Comparison of ENCODE assay signal across 15 cellular contexts in the genomic region with DNA sequence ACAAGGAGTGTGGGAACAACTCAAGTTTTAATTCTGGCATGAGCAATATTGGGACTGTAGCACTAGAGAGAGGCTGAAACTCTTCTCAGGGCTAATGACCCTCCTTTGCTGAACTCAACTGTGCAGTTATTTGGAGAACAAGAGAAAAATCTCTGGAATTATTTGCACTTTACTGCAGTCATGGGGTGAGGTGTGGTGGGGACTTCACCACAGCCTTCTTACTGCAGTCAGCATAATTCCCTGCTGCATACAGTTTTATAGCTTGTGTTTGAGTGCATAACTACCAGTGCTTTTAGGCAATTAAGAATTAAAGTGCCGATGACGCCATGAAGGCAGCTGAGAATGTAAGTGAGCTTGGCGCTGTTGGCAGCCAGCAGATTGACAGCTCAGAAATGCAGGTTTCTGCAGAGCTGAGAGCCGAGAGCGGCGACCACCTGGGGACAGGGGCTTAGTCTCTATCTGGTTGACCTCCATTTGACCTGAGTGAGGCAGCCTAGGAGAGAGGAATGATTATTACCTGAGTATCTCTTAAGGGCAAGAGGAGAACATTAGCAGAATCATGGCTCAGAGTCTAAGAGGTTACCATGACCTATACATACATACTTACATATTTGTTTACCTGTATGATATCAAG.
A peak's percentile ranks its signal among the peaks of the same experiment; 100 is the strongest.
DNase-seq lines count a peak whose midpoint lies in the region; ATAC-seq, FAIRE-seq and TF ChIP-seq lines count a peak whose summit lies in the region.
"Had no signal": no experiment of that assay in that cellular context is flagged by ENCODE, and none has a peak within 500 bp of the region (broad histone marks: within the 10 kb centered on the region; RNA-seq: fewer than 3 reads in every experiment).

No MANE protein-coding gene starts in this region.

- H3K4me1 Mint-ChIP-seq in naive thymus-derived CD4-positive, alpha-beta T cell: no peaks in the 10 kb centered on the region
- H3K4me1 Mint-ChIP-seq: IgD-negative memory B cell had no signal

- H3K4me3 Mint-ChIP-seq in naive thymus-derived CD4-positive, alpha-beta T cell: no peak overlapping the region

- no peak overlapping the region for H4K91ac ChIP-seq in H1 (replicated peaks; ENCODE audit: insufficient read length, low read length)

- H3K9ac ChIP-seq in H1 (replicated peaks in 1 of 4; ENCODE audit: extremely low read depth in 1 of 4, low read depth in 3 of 4, low read length in 3 of 4): no peak overlapping the region

- H2BK12ac ChIP-seq in H1 (ENCODE audit: low read depth, low read length): no peak overlapping the region

- no peak overlapping the region for H3K4me3 ChIP-seq in H1 (ENCODE audit: extremely low read depth in 1 of 4, insufficient read depth in 2 of 4, low read depth in 3 of 4, low read length in 4 of 4)
- H3K4me3 ChIP-seq in naive thymus-derived CD4-positive, alpha-beta T cell (ENCODE audit: low read length): no peak overlapping the region
- H3K4me3 ChIP-seq in heart left ventricle: no peak overlapping the region
- H3K4me3 ChIP-seq: SJCRH30 had no signal

- POLR2A ChIA-PET in H1 (lab: Charles Lee; ENCODE audit: partially characterized antibody): no interaction called here
- POLR2A ChIA-PET in naive thymus-derived CD4-positive, alpha-beta T cell (lab: Charles Lee): no interaction called here

- no peak overlapping the region for H3K18ac ChIP-seq in H1 (ENCODE audit: extremely low read depth, low read length)

- peaks cover 0 to 22% (median 6%) of the 10 kb centered on the region in 11 donors for H3K9me3 Mint-ChIP-seq in naive thymus-derived CD4-positive, alpha-beta T cell

- H3K4ac ChIP-seq in H1 (replicated peaks; ENCODE audit: insufficient read length, low read depth, low read length): no peak overlapping the region

- peak; percentile 90 for DNase-seq in DMS79 (lab: John Stamatoyannopoulos, UW)
- DNase-seq in NCI-H1417 (lab: John Stamatoyannopoulos, UW): peak; percentile 79 to 96 (median 89)
- peak; percentile 59 for DNase-seq in NCI-H2227 (lab: John Stamatoyannopoulos, UW; ENCODE audit: unreplicated experiment)
- no peak for DNase-seq in H1 (ENCODE audit: low read depth in 1 of 2, low spot score in 2 of 2)
- no peak for DNase-seq in naive thymus-derived CD4-positive, alpha-beta T cell
- DNase-seq in heart left ventricle: no peak
- no peak for DNase-seq in putamen (ENCODE audit: low spot score)
- DNase-seq in kidney glomerular epithelial cell (lab: John Stamatoyannopoulos, UW): no peak
- DNase-seq: AML-193, Calu3, HCEC 1CT, NCI-H446 treated with DMSO at 0.1 percent for 48 hours, SJCRH30 had no signal

- intact Hi-C loops in naive thymus-derived CD4-positive, alpha-beta T cell (cut with micrococcal nuclease): no loop called here
- intact Hi-C loops in heart left ventricle (cut with DNase I): no loop called here

- no peaks in the 10 kb centered on the region; the same call in 1 of the 2 replicates for H3K79me1 ChIP-seq in H1 (ENCODE audit: low read depth, low read length)

- H3K4me2 ChIP-seq in H1 (ENCODE audit: insufficient read depth in 1 of 2, low read depth in 2 of 2, low read length in 2 of 2): no peak overlapping the region

- H2BK20ac ChIP-seq in H1 (ENCODE audit: low read length): no peak overlapping the region

- H2BK5ac ChIP-seq in H1 (ENCODE audit: low read depth, low read length): no peak overlapping the region

- H2BK120ac ChIP-seq in H1 (replicated peaks; ENCODE audit: low read depth, low read length): no peak overlapping the region

- H3K36me3 ChIP-seq in H1 (ENCODE audit: control insufficient read depth in 2 of 4, insufficient read depth in 4 of 4, low read length in 3 of 4) (no peaks in the 10 kb centered on the region), heart left ventricle (no peaks in the 10 kb centered on the region)
- H3K36me3 ChIP-seq in naive thymus-derived CD4-positive, alpha-beta T cell (ENCODE audit: control insufficient read depth in 2 of 3, insufficient read depth in 3 of 3, low read length in 3 of 3): no peaks in the 10 kb centered on the region
- H3K36me3 ChIP-seq: SJCRH30 had no signal

- H4K20me1 ChIP-seq in H1 (replicated peaks in 1 of 2; ENCODE audit: control insufficient read depth in 1 of 2, insufficient read depth in 2 of 2, low read length in 2 of 2): no peaks in the 10 kb centered on the region

- no peak overlapping the region for H2AK5ac ChIP-seq in H1 (ENCODE audit: low read depth, low read length)

- H3K27ac Mint-ChIP-seq in naive thymus-derived CD4-positive, alpha-beta T cell: no peak overlapping the region
- H3K27ac Mint-ChIP-seq: IgD-negative memory B cell had no signal

- no peak overlapping the region for H4K8ac ChIP-seq in H1 (ENCODE audit: extremely low read depth, insufficient read depth, low read length)

- H3K23me2 ChIP-seq in H1 (ENCODE audit: low read depth, low read length): no peaks in the 10 kb centered on the region

- TF ChIP-seq POLR2A in H1 (IDR thresholded peaks at IDR 0.05; ENCODE audit: control extremely low read depth in 1 of 2, low read depth in 2 of 2, low read length in 2 of 2) (no peak), heart left ventricle (IDR thresholded peaks at IDR 0.05) (no peak)

- H3K27me3 Mint-ChIP-seq in naive thymus-derived CD4-positive, alpha-beta T cell: no peaks in the 10 kb centered on the region
- H3K27me3 Mint-ChIP-seq: IgD-negative memory B cell had no signal

- CTCF ChIA-PET in H1 (lab: Charles Lee; ENCODE audit: partially characterized antibody): interaction anchor here (0.6 to 5.6 kb wide), 4 partner anchors 14 to 202 kb away, joined by 3 to 41 read pairs (median 4); no protein-coding TSS in a partner anchor
- CTCF ChIA-PET in naive thymus-derived CD4-positive, alpha-beta T cell (lab: Charles Lee): no interaction called here

- no peak overlapping the region for H2AFZ ChIP-seq in H1 (ENCODE audit: low read length)

- no peaks in the 10 kb centered on the region for H3K36me3 Mint-ChIP-seq in naive thymus-derived CD4-positive, alpha-beta T cell

- 88% methylated on average over 6 of the region's 6 CpGs; no CpG with 5 or more reads in 1 of the 2 experiments for whole genome bisulfite sequencing in H1 (ENCODE audit: extremely low coverage in 1 of 2, insufficient coverage in 1 of 2, insufficient read length in 1 of 2, insufficient replicate concordance in 2 of 2, low coverage in 1 of 2, low lambda C conversion rate in 2 of 2, missing lambda C conversion rate in 1 of 2), 2 experiments
- 45 to 62% (median 53%) methylated on average over 6 of the region's 6 CpGs for WGBS in heart left ventricle, 4 donors

- no peak overlapping the region for H3K56ac ChIP-seq in H1 (replicated peaks; ENCODE audit: insufficient read length, low read depth, low read length)

- H3K27me3 ChIP-seq in H1 (replicated peaks in 1 of 4; ENCODE audit: control insufficient read depth in 3 of 4, extremely low read depth in 1 of 4, insufficient read depth in 3 of 4, low read length in 3 of 4) (no peaks in the 10 kb centered on the region), heart left ventricle (peaks cover 0 to 7% (median 0%) of the 10 kb centered on the region in 9 donors)
- no peaks in the 10 kb centered on the region for H3K27me3 ChIP-seq in naive thymus-derived CD4-positive, alpha-beta T cell (ENCODE audit: control insufficient read depth in 2 of 2, insufficient read depth in 2 of 2, low read length in 2 of 2)
- H3K27me3 ChIP-seq: SJCRH30 had no signal

- H2BK15ac ChIP-seq in H1 (ENCODE audit: low read length): no peak overlapping the region

- peak; percentile 13 for FAIRE-seq in H1 (lab: Jason Lieb, UNC)

- no peak for TF ChIP-seq CTCF in H1 (IDR thresholded peaks at IDR 0.05; ENCODE audit: control extremely low read depth in 1 of 3, insufficient read depth in 1 of 3, low read depth in 1 of 3, low read length in 3 of 3)
- TF ChIP-seq CTCF in heart left ventricle (IDR thresholded peaks at IDR 0.05): no peak

- H3K79me2 ChIP-seq in H1 (ENCODE audit: control insufficient read depth in 1 of 2, insufficient read depth in 2 of 2, low read length in 2 of 2): no peaks in the 10 kb centered on the region

- no peak for TF ChIP-seq EP300 in H1 (IDR thresholded peaks at IDR 0.05; ENCODE audit: borderline replicate concordance in 1 of 2, low read depth in 2 of 2, low read length in 2 of 2)

- H4K5ac ChIP-seq in H1 (ENCODE audit: insufficient read length, low read depth, low read length): no peak overlapping the region

- no peak overlapping the region for H3K27ac ChIP-seq in H1 (ENCODE audit: low read depth, low read length)
- H3K27ac ChIP-seq in naive thymus-derived CD4-positive, alpha-beta T cell (ENCODE audit: low read depth, low read length): no peak overlapping the region
- H3K27ac ChIP-seq in heart left ventricle: no peak overlapping the region
- H3K27ac ChIP-seq: RWPE1, SJCRH30 had no signal

- no peak for TF ChIP-seq RAD21 in H1 (IDR thresholded peaks at IDR 0.05 in 1 of 2, conservative IDR thresholded peaks at IDR 0.05 in 1 of 2; ENCODE audit: low read depth in 2 of 2, low read length in 2 of 2)

- no peak overlapping the region for H3K23ac ChIP-seq in H1 (ENCODE audit: insufficient read length)

- H3K14ac ChIP-seq in H1 (ENCODE audit: insufficient read length): no peak overlapping the region

- H3K9me3 ChIP-seq in H1 (ENCODE audit: insufficient read depth in 2 of 2, low read depth in 1 of 2, low read length in 1 of 2) (no peaks in the 10 kb centered on the region), heart left ventricle (peaks cover 0 to 6% (median 0%) of the 10 kb centered on the region in 12 donors)
- no peaks in the 10 kb centered on the region for H3K9me3 ChIP-seq in naive thymus-derived CD4-positive, alpha-beta T cell (ENCODE audit: control insufficient read depth in 2 of 3, low read length in 3 of 3)
- H3K9me3 ChIP-seq: SJCRH30 had no signal

- no peak for ATAC-seq in naive thymus-derived CD4-positive, alpha-beta T cell
- no peak for ATAC-seq in heart left ventricle

- H3K4me1 ChIP-seq in H1 (replicated peaks in 1 of 4; ENCODE audit: control insufficient read depth in 3 of 4, insufficient read depth in 4 of 4, low read length in 3 of 4) (no peaks in the 10 kb centered on the region), heart left ventricle (no peaks in the 10 kb centered on the region)
- no peaks in the 10 kb centered on the region for H3K4me1 ChIP-seq in naive thymus-derived CD4-positive, alpha-beta T cell (ENCODE audit: control insufficient read depth in 2 of 2, insufficient read depth in 2 of 2, low read length in 2 of 2)
- H3K4me1 ChIP-seq: SJCRH30 had no signal

TF ChIP-seq in H1, 55 proteins besides CTCF, POLR2A, EP300 and RAD21 (continues in another document):
- no peak for TF ChIP-seq USF2 (IDR thresholded peaks at IDR 0.05; ENCODE audit: low read length)
- TF ChIP-seq BACH1 (IDR thresholded peaks at IDR 0.05; ENCODE audit: low read length): no peak
- TF ChIP-seq NANOG (IDR thresholded peaks at IDR 0.05; ENCODE audit: insufficient read depth, low read depth, low read length, poor library complexity, severe bottlenecking): no peak
- TF ChIP-seq RXRA (IDR thresholded peaks at IDR 0.05; ENCODE audit: insufficient read depth, low read depth, low read length): 0 out of 2 replicates have a peak, but pooled peaks have one; percentile 21

Comparison
In these comparisons a context has a peak if more than half of its experiments do, and no peak if none do; other contexts are left out.
1. DNase-seq: peak in DMS79 (single experiment), NCI-H1417 (3 of 3) and NCI-H2227 (single experiment); none in H1 (0 of 2), naive thymus-derived CD4-positive, alpha-beta T cell (0 of 9), heart left ventricle (0 of 5), putamen (single experiment) and kidney glomerular epithelial cell (single experiment).